Comparison of ENCODE assay signal across 10 cellular contexts in genomic region chr4:80631861-80632260, GRCh38.
"Had no signal": no experiment of that assay in that cellular context is flagged by ENCODE, and none has a peak within 500 bp of the region (broad histone marks: within the 10 kb centered on the region; RNA-seq: fewer than 3 reads in every experiment).

No MANE protein-coding gene starts in this region.

- H3K27ac ChIP-seq: GM23248 had no signal

- H3K36me3 ChIP-seq: HAP-1 had no signal

- H3K4me1 Mint-ChIP-seq: GM23338, H9 had no signal

- H3K9ac ChIP-seq: GM23248 had no signal

- H3K9me3 Mint-ChIP-seq: HFFc6 had no signal

- H3K4me3 Mint-ChIP-seq: GM23338, H9, HFFc6 had no signal

- H2AFZ ChIP-seq: GM23248, GM23338 had no signal

- FAIRE-seq: H1, H54 had no signal

- H3K9me3 ChIP-seq: HAP-1 had no signal

- H3K4me2 ChIP-seq: GM23338 had no signal

- H3K27ac Mint-ChIP-seq: GM23338, H9, HFFc6 had no signal

- H3K4me1 ChIP-seq: HAP-1 had no signal

- DNase-seq: GM23248, GOT3, H7, H9, HCEC 1CT, HFFc6 had no signal

- H3K4me3 ChIP-seq: GM23248, GM23338, HAP-1 had no signal
